ENCODE assay signal across 32 cellular contexts in the genomic region with DNA sequence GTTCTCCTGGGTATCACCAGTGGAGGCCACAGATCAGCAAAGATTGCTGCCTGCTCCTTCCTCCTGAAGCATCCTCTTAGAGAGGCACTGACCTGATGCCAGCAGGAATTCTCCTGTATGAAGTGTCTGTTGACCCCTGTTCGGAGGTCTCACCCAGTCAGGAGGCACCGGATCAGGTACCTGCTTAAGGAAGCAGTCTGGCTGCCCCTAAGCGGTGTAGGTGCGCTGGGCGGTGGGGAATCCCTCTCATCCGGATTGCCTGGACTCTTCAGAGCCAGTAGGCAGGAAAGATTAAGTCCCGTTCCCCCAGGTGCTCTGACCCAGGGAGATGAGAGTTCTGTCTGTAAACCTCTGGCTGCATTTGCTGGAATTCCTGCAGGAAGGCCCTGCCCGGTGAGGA.
"Had no signal": no experiment of that assay in that cellular context is flagged by ENCODE, and none has a peak within 500 bp of the region (broad histone marks: within the 10 kb centered on the region; RNA-seq: fewer than 3 reads in every experiment).

No MANE protein-coding gene starts in this region.

- H3K4me1 Mint-ChIP-seq: activated CD4-positive, alpha-beta T cell treated with anti-CD3 and anti-CD28 coated beads, Interleukin-2, amount 10 ng/mL, durations not matched to agents 7 days and 5 days; activated T-helper 17 cell treated with anti-CD3 and anti-CD28 coated beads, Interleukin-2, amount 50 U/mL, for 72 hours had no signal

- H3K27me3 Mint-ChIP-seq: activated CD4-positive, alpha-beta T cell treated with anti-CD3 and anti-CD28 coated beads, Interleukin-2, amount 10 ng/mL, durations not matched to agents 7 days and 5 days; activated CD8-positive, alpha-beta T cell treated with anti-CD3 and anti-CD28 coated beads for 36 hours; activated naive CD8-positive, alpha-beta T cell; activated T-helper 17 cell treated with anti-CD3 and anti-CD28 coated beads, Interleukin-2, amount 50 U/mL, for 72 hours; effector memory CD8-positive, alpha-beta T cell had no signal

- H3K36me3 Mint-ChIP-seq: activated naive CD8-positive, alpha-beta T cell; WTC11 had no signal

- H3K36me3 ChIP-seq: brain microvascular endothelial cell, esophagus squamous epithelium, gastroesophageal sphincter had no signal

- FAIRE-seq: astrocyte, colon, endometrium, endothelial cell of umbilical vein had no signal

- H3K4me3 Mint-ChIP-seq: activated CD4-positive, alpha-beta T cell treated with anti-CD3 and anti-CD28 coated beads, Interleukin-2, amount 10 ng/mL, durations not matched to agents 7 days and 5 days; activated CD8-positive, alpha-beta T cell treated with anti-CD3 and anti-CD28 coated beads for 36 hours; activated naive CD8-positive, alpha-beta T cell; activated T-cell treated with anti-CD3 and anti-CD28 coated beads, Interleukin-2, amount 50 U/mL, for 4 hours; activated T-helper 17 cell treated with anti-CD3 and anti-CD28 coated beads, Interleukin-2, amount 50 U/mL, for 72 hours; effector memory CD8-positive, alpha-beta T cell; WTC11 had no signal

- ATAC-seq: activated CD8-positive, alpha-beta T cell treated with anti-CD3 and anti-CD28 coated beads for 36 hours; activated T-cell treated with anti-CD3 and anti-CD28 coated beads, Interleukin-2, amount 50 U/mL, for 4 hours; activated T-helper 17 cell treated with anti-CD3 and anti-CD28 coated beads, Interleukin-2, amount 50 U/mL, for 72 hours; effector memory CD8-positive, alpha-beta T cell; gastroesophageal sphincter had no signal

- H3K27ac ChIP-seq: brain microvascular endothelial cell, epithelial cell of prostate, esophagus squamous epithelium, gastroesophageal sphincter had no signal

- H3K9me3 ChIP-seq: esophagus squamous epithelium had no signal

- H3K27ac Mint-ChIP-seq: activated CD4-positive, alpha-beta T cell treated with anti-CD3 and anti-CD28 coated beads, Interleukin-2, amount 10 ng/mL, durations not matched to agents 7 days and 5 days; activated CD8-positive, alpha-beta T cell treated with anti-CD3 and anti-CD28 coated beads for 36 hours; activated naive CD8-positive, alpha-beta T cell; activated T-helper 17 cell treated with anti-CD3 and anti-CD28 coated beads, Interleukin-2, amount 50 U/mL, for 72 hours; effector memory CD8-positive, alpha-beta T cell; WTC11 had no signal

- H3K9me3 Mint-ChIP-seq: activated CD8-positive, alpha-beta T cell treated with anti-CD3 and anti-CD28 coated beads for 36 hours; activated T-helper 17 cell treated with anti-CD3 and anti-CD28 coated beads, Interleukin-2, amount 50 U/mL, for 72 hours had no signal

- H3K4me3 ChIP-seq: esophagus squamous epithelium, gastroesophageal sphincter had no signal

- DNase-seq: activated CD4-positive, alpha-beta T cell treated with anti-CD3 and anti-CD28 coated beads for 1 hour; activated CD4-positive, alpha-beta T cell treated with anti-CD3 and anti-CD28 coated beads for 4 hours; activated CD4-positive, alpha-beta T cell treated with anti-CD3 and anti-CD28 coated beads, Interleukin-2, amount 10 ng/mL, durations not matched to agents 7 days and 5 days; activated CD4-positive, alpha-beta T cell treated with anti-CD3 and anti-CD28 coated beads, Interleukin-2, amount 50 U/mL, for 48 hours; activated CD8-positive, alpha-beta memory T cell treated with anti-CD3 and anti-CD28 coated beads for 24 hours; activated CD8-positive, alpha-beta T cell treated with anti-CD3 and anti-CD28 coated beads for 36 hours; activated effector memory CD4-positive, alpha-beta T cell treated with Interleukin-2 at 50 U/mL for 16 hours; activated gamma-delta T cell treated with Interleukin-2 at 50 U/mL for 16 hours; activated naive CD4-positive, alpha-beta T cell treated with anti-CD3 and anti-CD28 coated beads, Interleukin-2, amount 50 U/mL, for 16 hours; activated naive CD4-positive, alpha-beta T cell treated with Interleukin-2 at 50 U/mL for 16 hours; activated T-cell treated with anti-CD3 and anti-CD28 coated beads, Interleukin-2, amount 50 U/mL, for 4 hours; amniotic stem cell; anterior cingulate cortex; brain microvascular endothelial cell; caudate nucleus; cortex of kidney; dermis blood vessel endothelial cell; effector CD4-positive, alpha-beta T cell; effector memory CD8-positive, alpha-beta T cell; esophagus squamous epithelium; foreskin melanocyte; head of caudate nucleus; T-helper 2 cell had no signal

- H3K27me3 ChIP-seq: brain microvascular endothelial cell, esophagus squamous epithelium, gastroesophageal sphincter had no signal

- H3K4me1 ChIP-seq: esophagus squamous epithelium, gastroesophageal sphincter had no signal
